2 cellular contexts compared by ENCODE assay signal in the genomic region with DNA sequence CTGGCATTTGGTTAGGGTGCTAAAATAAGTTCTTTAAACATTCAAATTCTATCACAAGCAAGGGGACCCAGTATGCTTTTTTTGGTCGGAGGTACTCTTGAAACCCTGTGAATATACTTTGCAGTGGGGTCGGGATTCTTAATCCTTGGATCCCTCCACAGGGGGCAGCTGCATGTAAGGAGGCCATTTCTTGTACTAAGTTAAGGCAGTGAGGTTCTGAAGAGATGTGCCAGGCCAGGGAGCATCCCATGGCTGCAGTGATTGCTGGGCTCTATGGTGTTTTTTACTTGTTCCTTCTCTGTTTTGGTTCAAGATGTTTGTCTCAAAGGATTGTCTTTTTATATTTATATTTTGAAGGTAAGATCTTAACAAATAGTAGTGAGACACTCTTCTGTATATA.
TF ChIP-seq lines count a peak whose summit lies in the region.

No MANE protein-coding gene starts in this region.

TF ChIP-seq in SK-N-SH, 30 proteins besides CTCF, POLR2A, EP300 and RAD21:
- TF ChIP-seq EZH2phosphoT487 (IDR thresholded peaks at IDR 0.05; ENCODE audit: borderline replicate concordance, low read depth) (no peak), NFIC (IDR thresholded peaks at IDR 0.05; ENCODE audit: borderline replicate concordance) (no peak), MAX (IDR thresholded peaks at IDR 0.05; ENCODE audit: low read depth) (no peak), NRF1 (IDR thresholded peaks at IDR 0.05; ENCODE audit: low read depth, low read length) (no peak), MXI1 (IDR thresholded peaks at IDR 0.05; ENCODE audit: low read depth, low read length) (no peak), RFX5 (IDR thresholded peaks at IDR 0.05; ENCODE audit: low read length) (no peak), TCF12 (IDR thresholded peaks at IDR 0.05) (no peak), POLR2AphosphoS5 (IDR thresholded peaks at IDR 0.05; ENCODE audit: low read depth, low read length) (no peak), CHD2 (IDR thresholded peaks at IDR 0.05; ENCODE audit: low read length, partially characterized antibody) (no peak), FOXM1 (IDR thresholded peaks at IDR 0.05; ENCODE audit: low read depth) (no peak), FOSL2 (IDR thresholded peaks at IDR 0.05; ENCODE audit: borderline replicate concordance, low read depth) (no peak), JUND (IDR thresholded peaks at IDR 0.05) (no peak), RXRA (IDR thresholded peaks at IDR 0.05; ENCODE audit: borderline replicate concordance, low read depth) (no peak), GATA2 (CRISPR knock-in tag; IDR thresholded peaks at IDR 0.05) (no peak), RCOR1 (IDR thresholded peaks at IDR 0.05; ENCODE audit: low read length) (no peak), TEAD4 (IDR thresholded peaks at IDR 0.05; ENCODE audit: borderline replicate concordance, insufficient read depth) (no peak)
- TF ChIP-seq, protein P1, sequence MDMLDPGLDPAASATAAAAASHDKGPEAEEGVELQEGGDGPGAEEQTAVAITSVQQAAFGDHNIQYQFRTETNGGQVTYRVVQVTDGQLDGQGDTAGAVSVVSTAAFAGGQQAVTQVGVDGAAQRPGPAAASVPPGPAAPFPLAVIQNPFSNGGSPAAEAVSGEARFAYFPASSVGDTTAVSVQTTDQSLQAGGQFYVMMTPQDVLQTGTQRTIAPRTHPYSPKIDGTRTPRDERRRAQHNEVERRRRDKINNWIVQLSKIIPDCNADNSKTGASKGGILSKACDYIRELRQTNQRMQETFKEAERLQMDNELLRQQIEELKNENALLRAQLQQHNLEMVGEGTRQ (IDR thresholded peaks at IDR 0.05; ENCODE audit: borderline replicate concordance, low read depth, low read length) = no peak
- TF ChIP-seq, protein P2, sequence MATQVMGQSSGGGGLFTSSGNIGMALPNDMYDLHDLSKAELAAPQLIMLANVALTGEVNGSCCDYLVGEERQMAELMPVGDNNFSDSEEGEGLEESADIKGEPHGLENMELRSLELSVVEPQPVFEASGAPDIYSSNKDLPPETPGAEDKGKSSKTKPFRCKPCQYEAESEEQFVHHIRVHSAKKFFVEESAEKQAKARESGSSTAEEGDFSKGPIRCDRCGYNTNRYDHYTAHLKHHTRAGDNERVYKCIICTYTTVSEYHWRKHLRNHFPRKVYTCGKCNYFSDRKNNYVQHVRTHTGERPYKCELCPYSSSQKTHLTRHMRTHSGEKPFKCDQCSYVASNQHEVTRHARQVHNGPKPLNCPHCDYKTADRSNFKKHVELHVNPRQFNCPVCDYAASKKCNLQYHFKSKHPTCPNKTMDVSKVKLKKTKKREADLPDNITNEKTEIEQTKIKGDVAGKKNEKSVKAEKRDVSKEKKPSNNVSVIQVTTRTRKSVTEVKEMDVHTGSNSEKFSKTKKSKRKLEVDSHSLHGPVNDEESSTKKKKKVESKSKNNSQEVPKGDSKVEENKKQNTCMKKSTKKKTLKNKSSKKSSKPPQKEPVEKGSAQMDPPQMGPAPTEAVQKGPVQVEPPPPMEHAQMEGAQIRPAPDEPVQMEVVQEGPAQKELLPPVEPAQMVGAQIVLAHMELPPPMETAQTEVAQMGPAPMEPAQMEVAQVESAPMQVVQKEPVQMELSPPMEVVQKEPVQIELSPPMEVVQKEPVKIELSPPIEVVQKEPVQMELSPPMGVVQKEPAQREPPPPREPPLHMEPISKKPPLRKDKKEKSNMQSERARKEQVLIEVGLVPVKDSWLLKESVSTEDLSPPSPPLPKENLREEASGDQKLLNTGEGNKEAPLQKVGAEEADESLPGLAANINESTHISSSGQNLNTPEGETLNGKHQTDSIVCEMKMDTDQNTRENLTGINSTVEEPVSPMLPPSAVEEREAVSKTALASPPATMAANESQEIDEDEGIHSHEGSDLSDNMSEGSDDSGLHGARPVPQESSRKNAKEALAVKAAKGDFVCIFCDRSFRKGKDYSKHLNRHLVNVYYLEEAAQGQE (IDR thresholded peaks at IDR 0.05; ENCODE audit: low read depth, low read length) = no peak
- TF ChIP-seq, protein P3, sequence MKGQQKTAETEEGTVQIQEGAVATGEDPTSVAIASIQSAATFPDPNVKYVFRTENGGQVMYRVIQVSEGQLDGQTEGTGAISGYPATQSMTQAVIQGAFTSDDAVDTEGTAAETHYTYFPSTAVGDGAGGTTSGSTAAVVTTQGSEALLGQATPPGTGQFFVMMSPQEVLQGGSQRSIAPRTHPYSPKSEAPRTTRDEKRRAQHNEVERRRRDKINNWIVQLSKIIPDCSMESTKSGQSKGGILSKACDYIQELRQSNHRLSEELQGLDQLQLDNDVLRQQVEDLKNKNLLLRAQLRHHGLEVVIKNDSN (IDR thresholded peaks at IDR 0.05; ENCODE audit: borderline replicate concordance, low read depth) = no peak

TF ChIP-seq in SK-N-SH treated with all-trans-retinoic acid at 6 μM for 48 hours, 23 proteins besides CTCF, POLR2A, EP300 and RAD21:
- TF ChIP-seq ESRRG (CRISPR knock-in tag; IDR thresholded peaks at IDR 0.05) (no peak), GLIS3 (CRISPR knock-in tag; IDR thresholded peaks at IDR 0.05) (no peak), ISL1 (CRISPR knock-in tag; IDR thresholded peaks at IDR 0.05) (no peak), ARNTL (CRISPR knock-in tag; IDR thresholded peaks at IDR 0.05; ENCODE audit: borderline replicate concordance, low read depth) (no peak), ZFP30 (CRISPR knock-in tag; IDR thresholded peaks at IDR 0.05) (no peak), ZNF70 (CRISPR knock-in tag; IDR thresholded peaks at IDR 0.05) (no peak), CSRNP3 (CRISPR knock-in tag; IDR thresholded peaks at IDR 0.05) (no peak), OSR1 (CRISPR knock-in tag; IDR thresholded peaks at IDR 0.05) (no peak)
- TF ChIP-seq, protein P4, sequence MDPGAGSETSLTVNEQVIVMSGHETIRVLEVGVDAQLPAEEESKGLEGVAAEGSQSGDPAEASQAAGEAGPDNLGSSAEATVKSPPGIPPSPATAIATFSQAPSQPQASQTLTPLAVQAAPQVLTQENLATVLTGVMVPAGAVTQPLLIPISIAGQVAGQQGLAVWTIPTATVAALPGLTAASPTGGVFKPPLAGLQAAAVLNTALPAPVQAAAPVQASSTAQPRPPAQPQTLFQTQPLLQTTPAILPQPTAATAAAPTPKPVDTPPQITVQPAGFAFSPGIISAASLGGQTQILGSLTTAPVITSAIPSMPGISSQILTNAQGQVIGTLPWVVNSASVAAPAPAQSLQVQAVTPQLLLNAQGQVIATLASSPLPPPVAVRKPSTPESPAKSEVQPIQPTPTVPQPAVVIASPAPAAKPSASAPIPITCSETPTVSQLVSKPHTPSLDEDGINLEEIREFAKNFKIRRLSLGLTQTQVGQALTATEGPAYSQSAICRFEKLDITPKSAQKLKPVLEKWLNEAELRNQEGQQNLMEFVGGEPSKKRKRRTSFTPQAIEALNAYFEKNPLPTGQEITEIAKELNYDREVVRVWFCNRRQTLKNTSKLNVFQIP (CRISPR knock-in tag; IDR thresholded peaks at IDR 0.05; ENCODE audit: borderline replicate concordance, low read depth) = no peak
- TF ChIP-seq, protein P5, sequence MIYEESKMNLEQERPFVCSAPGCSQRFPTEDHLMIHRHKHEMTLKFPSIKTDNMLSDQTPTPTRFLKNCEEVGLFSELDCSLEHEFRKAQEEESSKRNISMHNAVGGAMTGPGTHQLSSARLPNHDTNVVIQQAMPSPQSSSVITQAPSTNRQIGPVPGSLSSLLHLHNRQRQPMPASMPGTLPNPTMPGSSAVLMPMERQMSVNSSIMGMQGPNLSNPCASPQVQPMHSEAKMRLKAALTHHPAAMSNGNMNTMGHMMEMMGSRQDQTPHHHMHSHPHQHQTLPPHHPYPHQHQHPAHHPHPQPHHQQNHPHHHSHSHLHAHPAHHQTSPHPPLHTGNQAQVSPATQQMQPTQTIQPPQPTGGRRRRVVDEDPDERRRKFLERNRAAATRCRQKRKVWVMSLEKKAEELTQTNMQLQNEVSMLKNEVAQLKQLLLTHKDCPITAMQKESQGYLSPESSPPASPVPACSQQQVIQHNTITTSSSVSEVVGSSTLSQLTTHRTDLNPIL (CRISPR knock-in tag; IDR thresholded peaks at IDR 0.05; ENCODE audit: low read depth) = no peak
- TF ChIP-seq, protein P6, sequence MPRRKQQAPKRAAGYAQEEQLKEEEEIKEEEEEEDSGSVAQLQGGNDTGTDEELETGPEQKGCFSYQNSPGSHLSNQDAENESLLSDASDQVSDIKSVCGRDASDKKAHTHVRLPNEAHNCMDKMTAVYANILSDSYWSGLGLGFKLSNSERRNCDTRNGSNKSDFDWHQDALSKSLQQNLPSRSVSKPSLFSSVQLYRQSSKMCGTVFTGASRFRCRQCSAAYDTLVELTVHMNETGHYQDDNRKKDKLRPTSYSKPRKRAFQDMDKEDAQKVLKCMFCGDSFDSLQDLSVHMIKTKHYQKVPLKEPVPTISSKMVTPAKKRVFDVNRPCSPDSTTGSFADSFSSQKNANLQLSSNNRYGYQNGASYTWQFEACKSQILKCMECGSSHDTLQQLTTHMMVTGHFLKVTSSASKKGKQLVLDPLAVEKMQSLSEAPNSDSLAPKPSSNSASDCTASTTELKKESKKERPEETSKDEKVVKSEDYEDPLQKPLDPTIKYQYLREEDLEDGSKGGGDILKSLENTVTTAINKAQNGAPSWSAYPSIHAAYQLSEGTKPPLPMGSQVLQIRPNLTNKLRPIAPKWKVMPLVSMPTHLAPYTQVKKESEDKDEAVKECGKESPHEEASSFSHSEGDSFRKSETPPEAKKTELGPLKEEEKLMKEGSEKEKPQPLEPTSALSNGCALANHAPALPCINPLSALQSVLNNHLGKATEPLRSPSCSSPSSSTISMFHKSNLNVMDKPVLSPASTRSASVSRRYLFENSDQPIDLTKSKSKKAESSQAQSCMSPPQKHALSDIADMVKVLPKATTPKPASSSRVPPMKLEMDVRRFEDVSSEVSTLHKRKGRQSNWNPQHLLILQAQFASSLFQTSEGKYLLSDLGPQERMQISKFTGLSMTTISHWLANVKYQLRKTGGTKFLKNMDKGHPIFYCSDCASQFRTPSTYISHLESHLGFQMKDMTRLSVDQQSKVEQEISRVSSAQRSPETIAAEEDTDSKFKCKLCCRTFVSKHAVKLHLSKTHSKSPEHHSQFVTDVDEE (CRISPR knock-in tag; IDR thresholded peaks at IDR 0.05) = no peak
